Comparison of ENCODE assay signal across 19 cellular contexts in genomic region chr5:159883522-159883950, GRCh38. TPM values are rescaled to one million over a fixed set of nuclear protein-coding genes. Genes with fewer than 3 reads are reported as not detected.
DNase-seq lines count a peak whose midpoint lies in the region; ATAC-seq, FAIRE-seq and TF ChIP-seq lines count a peak whose summit lies in the region.
"Had no signal": no experiment of that assay in that cellular context is flagged by ENCODE, and none has a peak within 500 bp of the region (broad histone marks: within the 10 kb centered on the region; RNA-seq: fewer than 3 reads in every experiment).

No MANE protein-coding gene starts in this region.

- no peaks in the 10 kb centered on the region for H4K20me1 ChIP-seq in astrocyte (ENCODE audit: insufficient read depth, low read length)

- TF ChIP-seq EP300 in gastroesophageal sphincter (IDR thresholded peaks at IDR 0.05) (no peak), stomach (IDR thresholded peaks at IDR 0.05) (no peak)

- H3K36me3 ChIP-seq in astrocyte (ENCODE audit: insufficient read depth, low read length) (no peaks in the 10 kb centered on the region), gastroesophageal sphincter (no peaks in the 10 kb centered on the region), subcutaneous abdominal adipose tissue (ENCODE audit: control insufficient read depth in 5 of 5, insufficient read depth in 5 of 5, low read length in 5 of 5) (no peaks in the 10 kb centered on the region), stomach (no peaks in the 10 kb centered on the region)
- H3K36me3 ChIP-seq: adrenal gland, upper lobe of right lung had no signal

- H3K9me3 Mint-ChIP-seq in astrocyte (ENCODE audit: unreplicated experiment) (peaks cover 2% of the 10 kb centered on the region), osteocyte (ENCODE audit: unreplicated experiment) (no peaks in the 10 kb centered on the region)
- H3K9me3 Mint-ChIP-seq: CD4-positive, alpha-beta memory T cell had no signal

- H3K9me3 ChIP-seq in astrocyte (ENCODE audit: insufficient read depth, low read depth, low read length) (no peaks in the 10 kb centered on the region), gastroesophageal sphincter (no peaks in the 10 kb centered on the region), subcutaneous abdominal adipose tissue (ENCODE audit: control insufficient read depth in 5 of 5, low read length in 5 of 5) (no peaks in the 10 kb centered on the region), stomach (no peaks in the 10 kb centered on the region)
- H3K9me3 ChIP-seq: adrenal gland, upper lobe of right lung had no signal

- TF ChIP-seq CTCF in astrocyte (IDR thresholded peaks at IDR 0.05; ENCODE audit: insufficient read depth, low read depth, low read length), result no peak
- no peak for TF ChIP-seq CTCF in gastroesophageal sphincter (IDR thresholded peaks at IDR 0.05)
- TF ChIP-seq CTCF in stomach (IDR thresholded peaks at IDR 0.05), result no peak
- no peak for TF ChIP-seq CTCF in osteocyte (IDR thresholded peaks at IDR 0.05)

- H2AFZ ChIP-seq in astrocyte (ENCODE audit: low read depth, low read length), result no peak overlapping the region

- TF ChIP-seq POLR2A in gastroesophageal sphincter (IDR thresholded peaks at IDR 0.05) (no peak), stomach (IDR thresholded peaks at IDR 0.05) (no peak)

- intact Hi-C loops in stomach (cut with DNase I; ENCODE audit: low total_unique reads), result no loop called here

- peaks cover 9% of the 10 kb centered on the region for H3K27me3 Mint-ChIP-seq in astrocyte (ENCODE audit: low read depth, unreplicated experiment)
- H3K27me3 Mint-ChIP-seq in osteocyte (ENCODE audit: unreplicated experiment), result peaks cover 8% of the 10 kb centered on the region

- no peak overlapping the region for H3K9ac ChIP-seq in astrocyte (ENCODE audit: low read length)
- H3K9ac ChIP-seq in subcutaneous abdominal adipose tissue (ENCODE audit: low read length in 5 of 5), result no peak overlapping the region

- H3K36me3 Mint-ChIP-seq in astrocyte (ENCODE audit: low read depth, unreplicated experiment) (no peaks in the 10 kb centered on the region), osteocyte (ENCODE audit: unreplicated experiment) (no peaks in the 10 kb centered on the region)
- H3K36me3 Mint-ChIP-seq: CD4-positive, alpha-beta memory T cell had no signal

- no peak overlapping the region for H3K27ac ChIP-seq in astrocyte (ENCODE audit: low read depth, low read length)
- H3K27ac ChIP-seq in gastroesophageal sphincter, result peak overlapping the region in 3 of 4 donors; percentile 41 to 69 (median 52)
- peak overlapping the region; percentile 5 for H3K27ac ChIP-seq in subcutaneous abdominal adipose tissue (ENCODE audit: low read depth, low read length)
- H3K27ac ChIP-seq in stomach, result peak overlapping the region in 1 of 5 donors; percentile 30
- H3K27ac ChIP-seq: upper lobe of right lung had no signal

- DNase-seq in HCEC 1CT (peak; percentile 94), astrocyte (ENCODE audit: low read depth) (peak; percentile 79), stomach (no peak), osteocyte (ENCODE audit: extremely low spot score, unreplicated experiment) (no peak)
- DNase-seq: activated CD4-positive, alpha-beta T cell treated with anti-CD3 and anti-CD28 coated beads for 4 hours; activated T-cell treated with anti-CD3 and anti-CD28 coated beads, Interleukin-2, amount 50 U/mL, for 48 hours; adrenal gland; CD4-positive, alpha-beta memory T cell; islet precursor cell; NCI-H187; NCI-H526 treated with DMSO at 0.1 percent for 48 hours; stimulated activated CD4-positive, alpha-beta T cell treated with anti-CD3 and anti-CD28 coated beads, Interleukin-2, amount 100 ng/mL, for 24 hours; T-helper 2 cell; upper lobe of right lung had no signal

- FAIRE-seq in astrocyte (lab: Jason Lieb, UNC), result peak; percentile 96
- FAIRE-seq: G401.6 had no signal

- no peak overlapping the region for H3K4me2 ChIP-seq in astrocyte (ENCODE audit: low read length)

- no peak overlapping the region for H3K4me3 Mint-ChIP-seq in astrocyte (ENCODE audit: unreplicated experiment)
- no peak overlapping the region for H3K4me3 Mint-ChIP-seq in osteocyte (ENCODE audit: unreplicated experiment)
- H3K4me3 Mint-ChIP-seq: CD4-positive, alpha-beta memory T cell had no signal

- peaks cover 21% of the 10 kb centered on the region for H3K4me1 ChIP-seq in astrocyte (ENCODE audit: insufficient read depth, low read length)
- H3K4me1 ChIP-seq in gastroesophageal sphincter, result peaks cover 0 to 8% (median 4%) of the 10 kb centered on the region in 3 donors
- peaks cover 5 to 26% (median 17%) of the 10 kb centered on the region in 5 donors for H3K4me1 ChIP-seq in subcutaneous abdominal adipose tissue (ENCODE audit: control insufficient read depth in 5 of 5, insufficient read depth in 5 of 5, low read length in 5 of 5)
- peaks cover 0 to 11% (median 5%) of the 10 kb centered on the region in 4 donors for H3K4me1 ChIP-seq in stomach
- H3K4me1 ChIP-seq: adrenal gland had no signal

- no peaks in the 10 kb centered on the region for H3K79me2 ChIP-seq in astrocyte (ENCODE audit: insufficient read depth, low read length)

- H3K4me3 ChIP-seq in astrocyte (ENCODE audit: insufficient read depth, low read depth, low read length), result no peak overlapping the region
- no peak overlapping the region for H3K4me3 ChIP-seq in gastroesophageal sphincter
- no peak overlapping the region for H3K4me3 ChIP-seq in subcutaneous abdominal adipose tissue (ENCODE audit: low read depth in 1 of 5, low read length in 5 of 5)
- H3K4me3 ChIP-seq in stomach, result no peak overlapping the region
- H3K4me3 ChIP-seq: adrenal gland, upper lobe of right lung had no signal

- H3K27me3 ChIP-seq in astrocyte (ENCODE audit: insufficient read depth, low read length), result no peaks in the 10 kb centered on the region
- no peaks in the 10 kb centered on the region for H3K27me3 ChIP-seq in gastroesophageal sphincter
- H3K27me3 ChIP-seq in subcutaneous abdominal adipose tissue (ENCODE audit: control insufficient read depth in 5 of 5, insufficient read depth in 4 of 5, low read length in 5 of 5), result no peaks in the 10 kb centered on the region
- no peaks in the 10 kb centered on the region for H3K27me3 ChIP-seq in stomach
- H3K27me3 ChIP-seq: adrenal gland, upper lobe of right lung had no signal

- no peak overlapping the region for H3K27ac Mint-ChIP-seq in astrocyte (ENCODE audit: unreplicated experiment)
- H3K27ac Mint-ChIP-seq in osteocyte (ENCODE audit: unreplicated experiment), result no peak overlapping the region
- H3K27ac Mint-ChIP-seq: CD4-positive, alpha-beta memory T cell had no signal

- H3K4me1 Mint-ChIP-seq in astrocyte (ENCODE audit: low read depth, unreplicated experiment) (peaks cover 10% of the 10 kb centered on the region), osteocyte (ENCODE audit: unreplicated experiment) (peaks cover 10% of the 10 kb centered on the region)

- ATAC-seq in gastroesophageal sphincter, result peak; percentile 77
- ATAC-seq in HG02973 (IDR thresholded peaks at IDR 0.05; ENCODE audit: unreplicated experiment), result no peak
- ATAC-seq: Panc1, upper lobe of right lung had no signal

RNA-seq across cellular contexts. Expression of gene ADRA1B, which starts 32.7 kb away (rescaled TPM):
- 1.4 and 1.9 TPM in 2 replicates for total RNA-seq in astrocyte
- 1 to 10 TPM in 3 of 4 donors, under 1 TPM in 1; 0.67 to 5.3 (median 3.0) TPM for total RNA-seq in gastroesophageal sphincter
- total RNA-seq in stomach, result 1 to 10 TPM in 1 of 5 donors, under 1 TPM in 2, not detected in 2; 0.18 to 9.3 (median 0.45) TPM
- under 1 TPM in 2 of 3 donors, not detected in 1; 0.18 to 0.25 TPM for polyA plus RNA-seq in stomach
- 4.0 and 4.6 TPM in 2 replicates for total RNA-seq in osteocyte
- total RNA-seq: CD4-positive, alpha-beta memory T cell had no signal
- polyA plus RNA-seq: CD4-positive, alpha-beta memory T cell had no signal

Comparison
In these comparisons a context has a peak if more than half of its experiments do, and no peak if none do; other contexts are left out.
1. DNase-seq: peak in HCEC 1CT (single experiment) and astrocyte (single experiment); none in stomach (single experiment) and osteocyte (single experiment).